In the genomic region with DNA sequence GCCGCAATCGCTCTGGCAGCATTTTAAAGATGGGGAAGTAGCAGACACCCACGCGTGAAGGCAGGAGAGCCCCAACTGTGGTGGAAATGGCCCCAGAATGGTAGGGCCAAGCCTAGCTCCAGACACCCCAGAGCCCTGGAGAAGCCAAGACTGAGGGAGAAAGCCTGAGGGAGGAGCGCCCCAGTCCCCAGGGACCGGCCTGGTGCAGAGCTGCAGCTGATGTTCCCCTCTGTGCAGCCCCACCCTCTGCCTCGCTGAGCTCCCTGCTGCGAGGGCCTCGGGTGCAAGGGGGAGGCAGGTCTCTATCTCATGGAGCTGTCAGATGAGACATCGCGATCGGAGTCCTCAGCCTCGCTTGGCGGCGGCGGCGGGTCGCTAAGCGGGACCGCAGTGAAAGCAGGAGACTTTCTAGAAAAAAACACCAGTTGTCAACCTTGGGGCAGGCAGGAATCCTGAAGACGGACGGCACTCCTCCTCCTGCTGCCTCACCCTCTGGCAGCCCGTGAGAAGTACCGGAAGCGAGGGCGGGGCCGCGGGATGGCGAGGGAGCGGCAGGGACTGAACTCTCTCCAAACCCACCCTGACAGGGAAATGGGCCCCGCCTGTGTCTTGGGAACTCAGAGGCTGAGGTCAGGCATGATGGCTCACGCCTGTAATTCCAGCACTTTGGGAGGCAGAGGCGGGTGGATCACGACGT, we compare ENCODE assay signal across 8 cellular contexts. TPM values are rescaled to one million over a fixed set of nuclear protein-coding genes. Genes with fewer than 3 reads are reported as not detected.
DNase-seq lines count a peak whose midpoint lies in the region; ATAC-seq and TF ChIP-seq lines count a peak whose summit lies in the region.

No MANE protein-coding gene starts in this region.

- DNase-seq in DMS79 (lab: John Stamatoyannopoulos, UW): peak; percentile 75
- peak; percentile 91 for DNase-seq in KBM-7
- peak in 4 of 5 donors; percentile 33 to 47 (median 40) for DNase-seq in T-helper 1 cell
- no peak for DNase-seq in central memory CD8-positive, alpha-beta T cell (ENCODE audit: low spot score in 2 of 2)
- peak; percentile 88 to 95 for DNase-seq in left lung
- DNase-seq in occipital lobe (lab: John Stamatoyannopoulos, UW): no peak
- DNase-seq in NCI-H128 (lab: John Stamatoyannopoulos, UW; ENCODE audit: unreplicated experiment): no peak

- H3K27ac Mint-ChIP-seq in central memory CD8-positive, alpha-beta T cell (ENCODE audit: low read depth): peak overlapping the region; percentile 85
- peak overlapping the region; percentile 81 for H3K27ac Mint-ChIP-seq in stimulated activated naive CD8-positive, alpha-beta T cell treated with anti-CD3 and anti-CD28 coated beads, Interleukin-15, Interleukin-2, amounts not matched to agents 100 ng/mL and 50 ng/mL, for 24 hours

- H3K36me3 Mint-ChIP-seq in central memory CD8-positive, alpha-beta T cell (ENCODE audit: insufficient read depth): peaks cover 40% of the 10 kb centered on the region
- H3K36me3 Mint-ChIP-seq in stimulated activated naive CD8-positive, alpha-beta T cell treated with anti-CD3 and anti-CD28 coated beads, Interleukin-15, Interleukin-2, amounts not matched to agents 100 ng/mL and 50 ng/mL, for 24 hours (ENCODE audit: low read depth): peaks cover 39% of the 10 kb centered on the region

- peak; percentile 14 for ATAC-seq in central memory CD8-positive, alpha-beta T cell (replicated peaks; ENCODE audit: extremely low read depth, poor library complexity, severe bottlenecking)
- ATAC-seq in left lung: peak; percentile 84

- no peaks in the 10 kb centered on the region for H3K27me3 Mint-ChIP-seq in central memory CD8-positive, alpha-beta T cell
- H3K27me3 Mint-ChIP-seq in stimulated activated naive CD8-positive, alpha-beta T cell treated with anti-CD3 and anti-CD28 coated beads, Interleukin-15, Interleukin-2, amounts not matched to agents 100 ng/mL and 50 ng/mL, for 24 hours: no peaks in the 10 kb centered on the region

- H3K9me3 Mint-ChIP-seq in central memory CD8-positive, alpha-beta T cell: no peaks in the 10 kb centered on the region
- no peaks in the 10 kb centered on the region for H3K9me3 Mint-ChIP-seq in stimulated activated naive CD8-positive, alpha-beta T cell treated with anti-CD3 and anti-CD28 coated beads, Interleukin-15, Interleukin-2, amounts not matched to agents 100 ng/mL and 50 ng/mL, for 24 hours

- peak overlapping the region in 1 of 2 donors; percentile 18 for H3K4me3 ChIP-seq in left lung

- no peak for TF ChIP-seq CTCF in left lung (IDR thresholded peaks at IDR 0.05)

- H3K4me1 ChIP-seq in left lung: peaks cover 20 to 61% of the 10 kb centered on the region in 2 donors

- no peaks in the 10 kb centered on the region for H3K9me3 ChIP-seq in left lung

- H3K27ac ChIP-seq in left lung: peak overlapping the region; percentile 75 to 78

- in situ Hi-C loops in KBM-7 (cut with MboI; ENCODE audit: low pct_unique_long_range_greater_than_20kb, low sequenced_read_pairs): no loop called here

- H3K4me1 Mint-ChIP-seq in central memory CD8-positive, alpha-beta T cell: peaks cover 42% of the 10 kb centered on the region
- peaks cover 50% of the 10 kb centered on the region for H3K4me1 Mint-ChIP-seq in stimulated activated naive CD8-positive, alpha-beta T cell treated with anti-CD3 and anti-CD28 coated beads, Interleukin-15, Interleukin-2, amounts not matched to agents 100 ng/mL and 50 ng/mL, for 24 hours (ENCODE audit: low read depth)

- no peaks in the 10 kb centered on the region for H3K27me3 ChIP-seq in left lung

- intact Hi-C loops in left lung (cut with DNase I): no loop called here

- peaks cover 0 to 75% of the 10 kb centered on the region in 2 donors for H3K36me3 ChIP-seq in left lung

- peak overlapping the region; percentile 73 for H3K4me3 Mint-ChIP-seq in central memory CD8-positive, alpha-beta T cell
- H3K4me3 Mint-ChIP-seq in stimulated activated naive CD8-positive, alpha-beta T cell treated with anti-CD3 and anti-CD28 coated beads, Interleukin-15, Interleukin-2, amounts not matched to agents 100 ng/mL and 50 ng/mL, for 24 hours: peak overlapping the region; percentile 99

RNA-seq across cellular contexts. Expression of a gene that starts 6.0 kb away (rescaled TPM):
- total RNA-seq in left lung: 1,000 to 10,000 TPM; 1,126 to 2,070 TPM
- total RNA-seq in occipital lobe: 1,311 TPM

RNA-seq across cellular contexts. Expression of a gene that starts 15.5 kb away (rescaled TPM):
- total RNA-seq in left lung (10 to 100 TPM; 15.2 to 27.9 TPM), occipital lobe (4.4 TPM)

RNA-seq across cellular contexts. Expression of a gene that starts 27.8 kb away (rescaled TPM):
- total RNA-seq in left lung (10 to 100 TPM; 23.4 to 48.1 TPM), occipital lobe (10.8 TPM)

RNA-seq across cellular contexts. Expression of a gene that starts 46.4 kb away (rescaled TPM):
- 10 to 100 TPM; 23.1 to 29.4 TPM for total RNA-seq in left lung
- total RNA-seq in occipital lobe: 9.0 TPM

RNA-seq across cellular contexts. Expression of a gene that starts 47.3 kb away (rescaled TPM):
- total RNA-seq in left lung: 100 to 1,000 TPM; 135 to 141 TPM
- 36.5 TPM for total RNA-seq in occipital lobe

Comparison
In these comparisons a context has a peak if more than half of its experiments do, and no peak if none do; other contexts are left out.
1. DNase-seq: peak in DMS79 (single experiment), KBM-7 (single experiment), T-helper 1 cell (4 of 5) and left lung (2 of 2); none in central memory CD8-positive, alpha-beta T cell (0 of 2), occipital lobe (single experiment) and NCI-H128 (single experiment).